In genomic region chr4:28690890-28691289, GRCh38 we compare ENCODE assay signal across 11 cellular contexts.
"Had no signal": no experiment of that assay in that cellular context is flagged by ENCODE, and none has a peak within 500 bp of the region (broad histone marks: within the 10 kb centered on the region; RNA-seq: fewer than 3 reads in every experiment).

No MANE protein-coding gene starts in this region.

- H3K4me1 ChIP-seq: HAP-1 had no signal

- H3K27ac ChIP-seq: GM23248 had no signal

- H3K36me3 ChIP-seq: HAP-1 had no signal

- ATAC-seq: GM23338, HCT116 had no signal

- H3K4me2 ChIP-seq: GM23338 had no signal

- DNase-seq: GM23248, GOT3, H7, H9, HCEC 1CT, HFFc6 had no signal

- H3K4me3 ChIP-seq: GM23248, GM23338, HAP-1 had no signal

- H3K9ac ChIP-seq: GM23248 had no signal

- H2AFZ ChIP-seq: GM23248, GM23338 had no signal

- FAIRE-seq: H1, H54 had no signal

- H3K9me3 ChIP-seq: HAP-1 had no signal
